In genomic region chr15:29670266-29670665, GRCh38 we compare ENCODE assay signal across 18 cellular contexts.
DNase-seq lines count a peak whose midpoint lies in the region; ATAC-seq, FAIRE-seq and TF ChIP-seq lines count a peak whose summit lies in the region.
"Had no signal": no experiment of that assay in that cellular context is flagged by ENCODE, and none has a peak within 500 bp of the region (broad histone marks: within the 10 kb centered on the region; RNA-seq: fewer than 3 reads in every experiment).

No MANE protein-coding gene starts in this region.

- H3K4me3 Mint-ChIP-seq in immature natural killer cell, result no peak overlapping the region
- H3K4me3 Mint-ChIP-seq: stimulated activated naive CD8-positive, alpha-beta T cell treated with anti-CD3 and anti-CD28 coated beads, Interleukin-15, amount 100 ng/mL, for 72 hours had no signal

- H3K27ac Mint-ChIP-seq in immature natural killer cell, result no peak overlapping the region
- H3K27ac Mint-ChIP-seq: stimulated activated naive CD8-positive, alpha-beta T cell treated with anti-CD3 and anti-CD28 coated beads, Interleukin-15, amount 100 ng/mL, for 72 hours had no signal

- H3K36me3 ChIP-seq in kidney (ENCODE audit: control insufficient read depth in 1 of 2, insufficient read depth in 2 of 2, low read length in 2 of 2) (no peaks in the 10 kb centered on the region), pancreas (no peaks in the 10 kb centered on the region)
- H3K36me3 ChIP-seq: HAP-1 had no signal

- H3K27me3 ChIP-seq in pancreas, result no peaks in the 10 kb centered on the region

- no peaks in the 10 kb centered on the region for H3K9me3 ChIP-seq in kidney (ENCODE audit: control insufficient read depth in 1 of 2, low read length in 2 of 2)
- H3K9me3 ChIP-seq in pancreas, result no peaks in the 10 kb centered on the region
- H3K9me3 ChIP-seq: HAP-1 had no signal

- peaks cover 0 to 7% of the 10 kb centered on the region in 2 donors for H3K4me1 Mint-ChIP-seq in immature natural killer cell
- H3K4me1 Mint-ChIP-seq: stimulated activated naive CD8-positive, alpha-beta T cell treated with anti-CD3 and anti-CD28 coated beads, Interleukin-15, amount 100 ng/mL, for 72 hours had no signal

- peak overlapping the region; percentile 68 for H3K27ac ChIP-seq in RWPE1
- H3K27ac ChIP-seq in kidney (ENCODE audit: low read depth in 2 of 2, low read length in 2 of 2), result peak overlapping the region; percentile 90 to 95
- H3K27ac ChIP-seq in pancreas, result peak overlapping the region; percentile 54 to 90 (median 78)

- no peaks in the 10 kb centered on the region for H3K9me3 Mint-ChIP-seq in immature natural killer cell
- H3K9me3 Mint-ChIP-seq: stimulated activated naive CD8-positive, alpha-beta T cell treated with anti-CD3 and anti-CD28 coated beads, Interleukin-15, amount 100 ng/mL, for 72 hours had no signal

- 78% methylated on average over 8 of the region's 8 CpGs for WGBS in pancreas, 2 donors

- H3K36me3 Mint-ChIP-seq in immature natural killer cell, result no peaks in the 10 kb centered on the region

- peaks cover 19 to 20% of the 10 kb centered on the region in 2 donors for H3K4me1 ChIP-seq in kidney (ENCODE audit: control insufficient read depth in 1 of 2, insufficient read depth in 1 of 2, low read depth in 1 of 2, low read length in 2 of 2)
- peaks cover 20 to 21% (median 20%) of the 10 kb centered on the region in 3 donors for H3K4me1 ChIP-seq in pancreas
- H3K4me1 ChIP-seq: HAP-1 had no signal

- CTCF ChIA-PET in RWPE1 (lab: Yijun Ruan, JAX), result no interaction called here

- peak overlapping the region in 1 of 2 donors; percentile 48 for H3K9ac ChIP-seq in kidney (ENCODE audit: low read length in 2 of 2)

- no peak for ATAC-seq in pancreas
- ATAC-seq in omental fat pad (ENCODE audit: low FRiP score), result no peak
- no peak for ATAC-seq in GM19035 (IDR thresholded peaks at IDR 0.05; ENCODE audit: unreplicated experiment)
- ATAC-seq: stimulated activated naive CD8-positive, alpha-beta T cell treated with anti-CD3 and anti-CD28 coated beads, Interleukin-15, amount 100 ng/mL, for 72 hours had no signal

- peaks cover 2 to 5% (median 2%) of the 10 kb centered on the region in 3 donors for H3K27me3 Mint-ChIP-seq in immature natural killer cell (ENCODE audit: low read depth in 3 of 3)

- POLR2A ChIA-PET in RWPE1 (lab: Yijun Ruan, JAX; ENCODE audit: low non-redundant PET), result no interaction called here

- no peak overlapping the region for H3K4me3 ChIP-seq in kidney (ENCODE audit: low read length in 2 of 2)
- H3K4me3 ChIP-seq in pancreas, result no peak overlapping the region
- H3K4me3 ChIP-seq: HAP-1 had no signal

- TF ChIP-seq CTCF in RWPE1 (conservative IDR thresholded peaks at IDR 0.05; ENCODE audit: low read depth) (no peak), kidney (IDR thresholded peaks at IDR 0.05; ENCODE audit: borderline replicate concordance, extremely low read depth, insufficient read depth) (no peak), pancreas (IDR thresholded peaks at IDR 0.05) (no peak), omental fat pad (IDR thresholded peaks at IDR 0.05) (no peak)

- peak; percentile 68 for DNase-seq in Daoy (ENCODE audit: low read depth)
- no peak for DNase-seq in RWPE1 (ENCODE audit: low spot score)
- DNase-seq in kidney, result no peak
- no peak for DNase-seq in pancreas
- no peak for DNase-seq in omental fat pad (ENCODE audit: low spot score)
- no peak for DNase-seq in UCSD-AML1 (lab: John Stamatoyannopoulos, UW; ENCODE audit: unreplicated experiment)
- no peak for DNase-seq in immature natural killer cell
- DNase-seq: activated CD4-positive, alpha-beta T cell treated with anti-CD3 and anti-CD28 coated beads, Interleukin-2, amount 50 U/mL, for 1 hour; activated naive CD4-positive, alpha-beta T cell treated with Interleukin-2 at 50 U/mL for 16 hours; activated T-cell treated with anti-CD3 and anti-CD28 coated beads for 4 hours; AML-193; NCI-H187 treated with DMSO at 0.1 percent for 48 hours; NCI-H524; OCI-M1; stimulated activated naive CD8-positive, alpha-beta T cell treated with anti-CD3 and anti-CD28 coated beads, Interleukin-15, amount 100 ng/mL, for 72 hours had no signal

- FAIRE-seq in kidney (lab: Jason Lieb, UNC) (no peak), pancreas (lab: Jason Lieb, UNC) (no peak)
- FAIRE-seq: islet of Langerhans had no signal

- intact Hi-C loops in kidney (cut with DNase I) (no loop called here), pancreas (cut with DNase I) (no loop called here)
